In genomic region chr11:96079691-96080090, GRCh38 we compare ENCODE assay signal across 14 cellular contexts.
"Had no signal": no experiment of that assay in that cellular context is flagged by ENCODE, and none has a peak within 500 bp of the region (broad histone marks: within the 10 kb centered on the region; RNA-seq: fewer than 3 reads in every experiment).

No MANE protein-coding gene starts in this region.

- H3K4me3 ChIP-seq: cardiac muscle cell, lower lobe of right lung, SK-N-MC, suprapubic skin had no signal

- H3K36me3 Mint-ChIP-seq: immature natural killer cell; natural killer cell; stimulated activated effector memory CD8-positive, alpha-beta T cell treated with anti-CD3 and anti-CD28 coated beads, Interleukin-12 subunit alpha, Interleukin-12 subunit beta, amount 100 ng/mL, for 72 hours had no signal

- ATAC-seq: foreskin keratinocyte; lower lobe of right lung; natural killer cell; right cardiac atrium; stimulated activated effector memory CD8-positive, alpha-beta T cell treated with anti-CD3 and anti-CD28 coated beads, Interleukin-12 subunit alpha, Interleukin-12 subunit beta, amount 100 ng/mL, for 72 hours had no signal

- H3K27ac Mint-ChIP-seq: activated CD4-positive, alpha-beta T cell treated with anti-CD3 and anti-CD28 coated beads, Interleukin-2, amount 10 ng/mL, durations not matched to agents 7 days and 5 days; immature natural killer cell; progenitor cell of endocrine pancreas; stimulated activated effector memory CD8-positive, alpha-beta T cell treated with anti-CD3 and anti-CD28 coated beads, Interleukin-12 subunit alpha, Interleukin-12 subunit beta, amount 100 ng/mL, for 72 hours had no signal

- H3K4me3 Mint-ChIP-seq: activated CD4-positive, alpha-beta T cell treated with anti-CD3 and anti-CD28 coated beads, Interleukin-2, amount 10 ng/mL, durations not matched to agents 7 days and 5 days; immature natural killer cell; natural killer cell; stimulated activated effector memory CD8-positive, alpha-beta T cell treated with anti-CD3 and anti-CD28 coated beads, Interleukin-12 subunit alpha, Interleukin-12 subunit beta, amount 100 ng/mL, for 72 hours had no signal

- H3K36me3 ChIP-seq: cardiac muscle cell, lower lobe of right lung, suprapubic skin had no signal

- DNase-seq: activated CD4-positive, alpha-beta T cell treated with anti-CD3 and anti-CD28 coated beads, Interleukin-2, amount 10 ng/mL, durations not matched to agents 7 days and 5 days; foreskin keratinocyte; immature natural killer cell; lower lobe of right lung; natural killer cell; nucleus accumbens; right cardiac atrium; T-helper 1 cell had no signal

- H3K27me3 ChIP-seq: cardiac muscle cell, foreskin keratinocyte, suprapubic skin had no signal

- H3K27me3 Mint-ChIP-seq: activated CD4-positive, alpha-beta T cell treated with anti-CD3 and anti-CD28 coated beads, Interleukin-2, amount 10 ng/mL, durations not matched to agents 7 days and 5 days; progenitor cell of endocrine pancreas had no signal

- H3K9me3 ChIP-seq: lower lobe of right lung, suprapubic skin had no signal

- H3K27ac ChIP-seq: cardiac muscle cell, foreskin keratinocyte, lower lobe of right lung, SK-N-MC, suprapubic skin, VCaP had no signal

- H3K9me3 Mint-ChIP-seq: immature natural killer cell; natural killer cell; stimulated activated effector memory CD8-positive, alpha-beta T cell treated with anti-CD3 and anti-CD28 coated beads, Interleukin-12 subunit alpha, Interleukin-12 subunit beta, amount 100 ng/mL, for 72 hours had no signal
